In genomic region chr4:56981795-56982201, GRCh38 we compare ENCODE assay signal across 12 cellular contexts. TPM values are rescaled to one million over a fixed set of nuclear protein-coding genes. Genes with fewer than 3 reads are reported as not detected.
DNase-seq lines count a peak whose midpoint lies in the region; ATAC-seq and TF ChIP-seq lines count a peak whose summit lies in the region.
"Had no signal": no experiment of that assay in that cellular context is flagged by ENCODE, and none has a peak within 500 bp of the region (broad histone marks: within the 10 kb centered on the region; RNA-seq: fewer than 3 reads in every experiment).

No MANE protein-coding gene starts in this region.

- H3K9me3 ChIP-seq in tibial nerve: no peaks in the 10 kb centered on the region

- H3K36me3 Mint-ChIP-seq in Calu3 (ENCODE audit: insufficient read depth, unreplicated experiment) (peaks cover 50% of the 10 kb centered on the region), naive B cell (peaks cover 0 to 5% of the 10 kb centered on the region in 2 donors)

- CTCF ChIA-PET in Calu3 (lab: Charles Lee): no interaction called here

- TF ChIP-seq CTCF in Calu3 (IDR thresholded peaks at IDR 0.05; ENCODE audit: unreplicated experiment) (no peak), brain microvascular endothelial cell (IDR thresholded peaks at IDR 0.05; ENCODE audit: low read depth, low read length, missing control alignments) (no peak), tibial nerve (IDR thresholded peaks at IDR 0.05) (no peak)

- no peaks in the 10 kb centered on the region for H3K27me3 ChIP-seq in brain microvascular endothelial cell (replicated peaks)
- H3K27me3 ChIP-seq in tibial nerve: no peaks in the 10 kb centered on the region

- intact Hi-C loops in Calu3 (cut with micrococcal nuclease; ENCODE audit: unreplicated experiment): no loop called here

- DNase-seq in Calu3 (no peak), OCI-M1 (lab: John Stamatoyannopoulos, UW) (peak; percentile 56), brain microvascular endothelial cell (peak; percentile 53), naive B cell (no peak), tibial nerve (ENCODE audit: low spot score in 2 of 2) (no peak), dedifferentiated amniotic fluid mesenchymal stem cell (ENCODE audit: extremely low spot score) (no peak), SK-N-DZ (ENCODE audit: low spot score) (no peak)
- DNase-seq: aorta, NCI-H2171 treated with DMSO at 0.1 percent for 48 hours, substantia nigra, T-helper 9 cell had no signal

- in situ Hi-C loops in brain microvascular endothelial cell (cut with HindIII; ENCODE audit: low pct_ligation_motif_present, low sequenced_read_pairs): no loop called here

- no peaks in the 10 kb centered on the region for H3K27me3 Mint-ChIP-seq in Calu3 (ENCODE audit: unreplicated experiment)
- H3K27me3 Mint-ChIP-seq in naive B cell: no peaks in the 10 kb centered on the region

- BruUV-seq in Calu3 (replicated peaks; lab: Mats Ljungman, UMichigan): no TSS peak

- H3K4me1 ChIP-seq in tibial nerve: peaks cover 0 to 68% (median 23%) of the 10 kb centered on the region in 4 donors

- H3K36me3 ChIP-seq in brain microvascular endothelial cell (replicated peaks): peaks cover 15% of the 10 kb centered on the region
- peaks cover 0 to 29% (median 0%) of the 10 kb centered on the region in 3 donors for H3K36me3 ChIP-seq in tibial nerve

- H3K4me3 ChIP-seq in brain microvascular endothelial cell (ENCODE audit: low read depth, low read length) (no peak overlapping the region), tibial nerve (no peak overlapping the region)

- peak overlapping the region; percentile 26 for H3K27ac Mint-ChIP-seq in Calu3 (ENCODE audit: unreplicated experiment)
- peak overlapping the region in 4 of 6 donors; percentile 39 to 98 (median 52) for H3K27ac Mint-ChIP-seq in naive B cell

- peaks cover 23% of the 10 kb centered on the region for H3K4me1 Mint-ChIP-seq in Calu3 (ENCODE audit: low read depth, unreplicated experiment)
- H3K4me1 Mint-ChIP-seq in naive B cell: peaks cover 44 to 65% (median 62%) of the 10 kb centered on the region in 3 donors

- H3K9me3 Mint-ChIP-seq in Calu3 (ENCODE audit: low read depth, unreplicated experiment) (no peaks in the 10 kb centered on the region), naive B cell (peaks cover 0 to 3% (median 0%) of the 10 kb centered on the region in 7 donors)

- no peak for ATAC-seq in naive B cell (ENCODE audit: low read depth in 2 of 2)
- no peak for ATAC-seq in HG03460 (IDR thresholded peaks at IDR 0.05; ENCODE audit: unreplicated experiment)

- TF ChIP-seq POLR2A in tibial nerve (IDR thresholded peaks at IDR 0.05): no peak

- H3K27ac ChIP-seq in brain microvascular endothelial cell: peak overlapping the region; percentile 92
- H3K27ac ChIP-seq in tibial nerve: no peak overlapping the region

- H3K4me3 Mint-ChIP-seq in Calu3 (ENCODE audit: low read depth, unreplicated experiment) (peak overlapping the region; percentile 59), naive B cell (peak overlapping the region in 5 of 8 donors; percentile 11 to 99 (median 34))

- TF ChIP-seq EP300 in tibial nerve (IDR thresholded peaks at IDR 0.05): no peak

- WGBS in tibial nerve, 2 donors: 69 to 70% methylated on average over 4 of the region's 4 CpGs

RNA-seq across cellular contexts. Expression of gene POLR2B, which starts 3.1 kb away (rescaled TPM):
- 74.4 and 83.8 TPM in 2 replicates for total RNA-seq in Calu3 (2022)
- polyA plus RNA-seq in naive B cell (ENCODE audit: low read depth in 6 of 6): 10 to 100 TPM; 35.2 to 54.1 (median 42.6) TPM
- 10 to 100 TPM; 42.8 to 84.9 (median 70.9) TPM for total RNA-seq in tibial nerve
- 144 and 170 TPM in 2 replicates for polyA plus RNA-seq in SK-N-DZ (2014; cell fraction: cytosol; rRNA removed)
- polyA plus RNA-seq in SK-N-DZ (2014; cell fraction: nucleus; rRNA removed): 174 and 208 TPM in 2 replicates

RNA-seq across cellular contexts. Expression of gene NOA1, which starts 4.4 kb away (rescaled TPM):
- total RNA-seq in Calu3 (2022) (14.2 and 16.4 TPM in 2 replicates), tibial nerve (10 to 100 TPM; 21.9 to 24.7 (median 23.2) TPM)
- polyA plus RNA-seq in naive B cell (ENCODE audit: low read depth in 6 of 6): 10 to 100 TPM; 14.3 to 23.7 (median 18.3) TPM
- 18.2 and 22.8 TPM in 2 replicates for polyA plus RNA-seq in SK-N-DZ (2014; cell fraction: cytosol; rRNA removed)
- 14.9 and 20.8 TPM in 2 replicates for polyA plus RNA-seq in SK-N-DZ (2014; cell fraction: nucleus; rRNA removed)

Comparison
In these comparisons a context has a peak if more than half of its experiments do, and no peak if none do; other contexts are left out.
1. DNase-seq: peak in OCI-M1 (single experiment) and brain microvascular endothelial cell (single experiment); none in Calu3 (single experiment), naive B cell (single experiment), tibial nerve (0 of 2), dedifferentiated amniotic fluid mesenchymal stem cell (single experiment) and SK-N-DZ (single experiment).